In genomic region chr15:85361306-85361705, GRCh38 we compare ENCODE assay signal across 1 cellular context.
TF ChIP-seq lines count a peak whose summit lies in the region.

No MANE protein-coding gene starts in this region.

TF ChIP-seq in GM12878, 131 proteins besides CTCF, POLR2A, EP300 and RAD21 (continued from another document):
- TF ChIP-seq REST (IDR thresholded peaks at IDR 0.05; ENCODE audit: low read depth, low read length) (no peak), MEF2B (IDR thresholded peaks at IDR 0.05; ENCODE audit: partially characterized antibody, poor library complexity, severe bottlenecking) (peak; percentile 94), RUNX3 (IDR thresholded peaks at IDR 0.05; ENCODE audit: low read length) (peak; percentile 93), CREB1 (IDR thresholded peaks at IDR 0.05; ENCODE audit: low read depth) (peak; percentile 21; the same call in 1 of the 2 replicates), ATF7 (IDR thresholded peaks at IDR 0.05; ENCODE audit: low read depth) (peak; percentile 88), MYB (IDR thresholded peaks at IDR 0.05; ENCODE audit: borderline replicate concordance, low read depth, low read length) (no peak), IKZF2 (IDR thresholded peaks at IDR 0.05) (peak; percentile 44 to 48; a peak in 2 of 4 replicates), RELB (IDR thresholded peaks at IDR 0.05; ENCODE audit: low read depth) (peak; percentile 79), SRF (IDR thresholded peaks at IDR 0.05; ENCODE audit: low read depth in 2 of 2, low read length in 2 of 2) (0 out of 4 replicates have a peak, but pooled peaks of 1 of the 2 experiments have one; percentile 46), ESRRA (IDR thresholded peaks at IDR 0.05; ENCODE audit: low read length) (no peak), YY1 (IDR thresholded peaks at IDR 0.05; ENCODE audit: low read depth, low read length) (no peak), PAX5 (IDR thresholded peaks at IDR 0.05; ENCODE audit: borderline replicate concordance, low read depth, low read length) (peak; percentile 44; the same call in 1 of the 2 replicates), SMC3 (IDR thresholded peaks at IDR 0.05; ENCODE audit: borderline replicate concordance, low read length) (peak; percentile 11; the same call in 1 of the 2 replicates), MYC (IDR thresholded peaks at IDR 0.05; ENCODE audit: insufficient read depth, insufficient read length, insufficient replicate concordance, low read length, severe bottlenecking) (no peak), PKNOX1 (IDR thresholded peaks at IDR 0.05) (peak; percentile 41; the same call in 1 of the 2 replicates), RAD51 (IDR thresholded peaks at IDR 0.05) (peak; percentile 31; the same call in 1 of the 2 replicates), DPF2 (IDR thresholded peaks at IDR 0.05) (0 out of 2 replicates have a peak, but pooled peaks have one; percentile 29), KDM1A (IDR thresholded peaks at IDR 0.05; ENCODE audit: borderline replicate concordance) (no peak), IRF4 (IDR thresholded peaks at IDR 0.05; ENCODE audit: low read depth, low read length) (peak; percentile 67), MTA3 (IDR thresholded peaks at IDR 0.05; ENCODE audit: borderline replicate concordance, low read length) (peak; percentile 87; the same call in 1 of the 2 replicates), CREM (IDR thresholded peaks at IDR 0.05; ENCODE audit: low read depth) (peak; percentile 52; the same call in 1 of the 2 replicates), CBX5 (IDR thresholded peaks at IDR 0.05; ENCODE audit: low read depth) (peak; percentile 74; the same call in 1 of the 2 replicates), NBN (IDR thresholded peaks at IDR 0.05) (no peak), JUNB (IDR thresholded peaks at IDR 0.05) (peak; percentile 34), GABPA (IDR thresholded peaks at IDR 0.05; ENCODE audit: low read depth) (peak; percentile 24; the same call in 1 of the 2 replicates), ATF2 (IDR thresholded peaks at IDR 0.05; ENCODE audit: low read length) (peak; percentile 86; the same call in 1 of the 2 replicates), NFIC (IDR thresholded peaks at IDR 0.05; ENCODE audit: low read depth, low read length) (peak; percentile 89), NR2F1 (conservative IDR thresholded peaks at IDR 0.05) (no peak), SKIL (IDR thresholded peaks at IDR 0.05; ENCODE audit: low read depth, poor library complexity, severe bottlenecking) (peak; percentile 80), SPI1 (IDR thresholded peaks at IDR 0.05; ENCODE audit: borderline replicate concordance, insufficient read depth, low read depth, low read length) (peak; percentile 58; the same call in 1 of the 2 replicates)
